In the genomic region with DNA sequence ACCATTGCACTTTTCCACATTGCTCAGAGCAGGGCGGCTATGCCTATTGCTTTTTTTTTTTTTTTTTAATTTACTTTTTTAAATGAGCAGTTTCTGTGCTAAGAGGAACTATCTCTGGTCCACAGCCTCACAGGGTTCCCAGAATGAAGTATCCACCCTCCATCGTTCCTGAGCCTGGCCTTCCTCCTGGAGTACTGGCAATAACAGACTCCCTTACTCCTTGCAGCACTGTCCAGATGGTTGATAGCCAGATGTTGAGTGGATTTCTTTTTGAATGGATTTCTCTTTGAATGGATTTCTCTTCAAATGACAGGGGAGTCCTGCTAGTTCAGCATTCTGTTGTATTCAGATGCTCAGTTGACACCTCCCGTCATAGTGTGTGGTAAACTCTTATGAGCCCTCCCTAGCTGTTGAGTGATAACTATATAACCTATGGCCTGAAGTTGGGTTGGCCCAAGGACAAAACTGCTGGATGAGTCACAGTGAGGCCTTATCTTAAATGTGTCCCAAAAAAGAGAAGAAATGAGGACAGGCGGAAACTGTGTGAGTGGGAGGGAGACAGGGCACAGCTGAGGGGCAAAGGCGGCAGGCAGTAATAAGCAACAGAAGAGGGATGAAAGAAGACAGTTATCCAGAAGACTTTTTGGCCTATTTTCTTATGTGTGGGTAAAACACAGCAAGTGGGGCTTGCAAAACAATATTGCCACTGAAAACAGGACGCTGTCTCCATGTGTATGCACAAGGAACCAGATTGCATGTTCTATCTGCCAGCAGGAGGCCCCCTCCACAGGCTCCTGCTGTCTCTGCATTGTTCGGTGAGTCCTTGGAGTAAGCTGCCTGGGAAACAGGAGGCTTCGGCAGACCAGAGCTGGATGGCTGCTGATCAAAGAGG, we compare ENCODE assay signal across 1 cellular context.
TF ChIP-seq lines count a peak whose summit lies in the region.

No MANE protein-coding gene starts in this region.

TF ChIP-seq in GM23338, 12 proteins besides CTCF, POLR2A, EP300 and RAD21 (continued from another document):
- TF ChIP-seq, protein P1, sequence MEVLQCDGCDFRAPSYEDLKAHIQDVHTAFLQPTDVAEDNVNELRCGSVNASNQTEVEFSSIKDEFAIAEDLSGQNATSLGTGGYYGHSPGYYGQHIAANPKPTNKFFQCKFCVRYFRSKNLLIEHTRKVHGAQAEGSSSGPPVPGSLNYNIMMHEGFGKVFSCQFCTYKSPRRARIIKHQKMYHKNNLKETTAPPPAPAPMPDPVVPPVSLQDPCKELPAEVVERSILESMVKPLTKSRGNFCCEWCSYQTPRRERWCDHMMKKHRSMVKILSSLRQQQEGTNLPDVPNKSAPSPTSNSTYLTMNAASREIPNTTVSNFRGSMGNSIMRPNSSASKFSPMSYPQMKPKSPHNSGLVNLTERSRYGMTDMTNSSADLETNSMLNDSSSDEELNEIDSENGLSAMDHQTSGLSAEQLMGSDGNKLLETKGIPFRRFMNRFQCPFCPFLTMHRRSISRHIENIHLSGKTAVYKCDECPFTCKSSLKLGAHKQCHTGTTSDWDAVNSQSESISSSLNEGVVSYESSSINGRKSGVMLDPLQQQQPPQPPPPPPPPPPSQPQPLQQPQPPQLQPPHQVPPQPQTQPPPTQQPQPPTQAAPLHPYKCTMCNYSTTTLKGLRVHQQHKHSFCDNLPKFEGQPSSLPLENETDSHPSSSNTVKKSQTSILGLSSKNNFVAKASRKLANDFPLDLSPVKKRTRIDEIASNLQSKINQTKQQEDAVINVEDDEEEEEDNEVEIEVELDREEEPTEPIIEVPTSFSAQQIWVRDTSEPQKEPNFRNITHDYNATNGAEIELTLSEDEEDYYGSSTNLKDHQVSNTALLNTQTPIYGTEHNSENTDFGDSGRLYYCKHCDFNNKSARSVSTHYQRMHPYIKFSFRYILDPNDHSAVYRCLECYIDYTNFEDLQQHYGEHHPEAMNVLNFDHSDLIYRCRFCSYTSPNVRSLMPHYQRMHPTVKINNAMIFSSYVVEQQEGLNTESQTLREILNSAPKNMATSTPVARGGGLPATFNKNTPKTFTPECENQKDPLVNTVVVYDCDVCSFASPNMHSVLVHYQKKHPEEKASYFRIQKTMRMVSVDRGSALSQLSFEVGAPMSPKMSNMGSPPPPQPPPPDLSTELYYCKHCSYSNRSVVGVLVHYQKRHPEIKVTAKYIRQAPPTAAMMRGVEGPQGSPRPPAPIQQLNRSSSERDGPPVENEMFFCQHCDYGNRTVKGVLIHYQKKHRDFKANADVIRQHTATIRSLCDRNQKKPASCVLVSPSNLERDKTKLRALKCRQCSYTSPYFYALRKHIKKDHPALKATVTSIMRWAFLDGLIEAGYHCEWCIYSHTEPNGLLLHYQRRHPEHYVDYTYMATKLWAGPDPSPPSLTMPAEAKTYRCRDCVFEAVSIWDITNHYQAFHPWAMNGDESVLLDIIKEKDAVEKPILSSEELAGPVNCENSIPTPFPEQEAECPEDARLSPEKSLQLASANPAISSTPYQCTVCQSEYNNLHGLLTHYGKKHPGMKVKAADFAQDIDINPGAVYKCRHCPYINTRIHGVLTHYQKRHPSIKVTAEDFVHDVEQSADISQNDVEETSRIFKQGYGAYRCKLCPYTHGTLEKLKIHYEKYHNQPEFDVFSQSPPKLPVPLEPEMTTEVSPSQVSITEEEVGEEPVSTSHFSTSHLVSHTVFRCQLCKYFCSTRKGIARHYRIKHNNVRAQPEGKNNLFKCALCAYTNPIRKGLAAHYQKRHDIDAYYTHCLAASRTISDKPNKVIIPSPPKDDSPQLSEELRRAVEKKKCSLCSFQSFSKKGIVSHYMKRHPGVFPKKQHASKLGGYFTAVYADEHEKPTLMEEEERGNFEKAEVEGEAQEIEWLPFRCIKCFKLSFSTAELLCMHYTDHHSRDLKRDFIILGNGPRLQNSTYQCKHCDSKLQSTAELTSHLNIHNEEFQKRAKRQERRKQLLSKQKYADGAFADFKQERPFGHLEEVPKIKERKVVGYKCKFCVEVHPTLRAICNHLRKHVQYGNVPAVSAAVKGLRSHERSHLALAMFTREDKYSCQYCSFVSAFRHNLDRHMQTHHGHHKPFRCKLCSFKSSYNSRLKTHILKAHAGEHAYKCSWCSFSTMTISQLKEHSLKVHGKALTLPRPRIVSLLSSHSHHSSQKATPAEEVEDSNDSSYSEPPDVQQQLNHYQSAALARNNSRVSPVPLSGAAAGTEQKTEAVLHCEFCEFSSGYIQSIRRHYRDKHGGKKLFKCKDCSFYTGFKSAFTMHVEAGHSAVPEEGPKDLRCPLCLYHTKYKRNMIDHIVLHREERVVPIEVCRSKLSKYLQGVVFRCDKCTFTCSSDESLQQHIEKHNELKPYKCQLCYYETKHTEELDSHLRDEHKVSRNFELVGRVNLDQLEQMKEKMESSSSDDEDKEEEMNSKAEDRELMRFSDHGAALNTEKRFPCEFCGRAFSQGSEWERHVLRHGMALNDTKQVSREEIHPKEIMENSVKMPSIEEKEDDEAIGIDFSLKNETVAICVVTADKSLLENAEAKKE (CRISPR knock-in tag; IDR thresholded peaks at IDR 0.05) = no peak
- no peak for TF ChIP-seq EZH2 (IDR thresholded peaks at IDR 0.05; ENCODE audit: low read depth, unreplicated experiment)
- no peak for TF ChIP-seq ZNF114 (CRISPR knock-in tag; IDR thresholded peaks at IDR 0.05)
- TF ChIP-seq JUNB (IDR thresholded peaks at IDR 0.05; ENCODE audit: unreplicated experiment) = no peak
- TF ChIP-seq STAT1 (IDR thresholded peaks at IDR 0.05; ENCODE audit: unreplicated experiment) = no peak
